Comparison of ENCODE assay signal across 13 cellular contexts in genomic region chr14:97106166-97106565, GRCh38.
DNase-seq lines count a peak whose midpoint lies in the region; ATAC-seq, FAIRE-seq and TF ChIP-seq lines count a peak whose summit lies in the region.
"Had no signal": no experiment of that assay in that cellular context is flagged by ENCODE, and none has a peak within 500 bp of the region (broad histone marks: within the 10 kb centered on the region; RNA-seq: fewer than 3 reads in every experiment).

No MANE protein-coding gene starts in this region.

- FAIRE-seq in kidney (lab: Jason Lieb, UNC), result no peak
- FAIRE-seq: colon had no signal

- H3K9me3 Mint-ChIP-seq in activated naive CD4-positive, alpha-beta T cell treated with anti-CD3 and anti-CD28 coated beads for 36 hours, result peaks cover 9% of the 10 kb centered on the region

- H3K27ac ChIP-seq in WERI-Rb-1 (no peak overlapping the region), kidney (ENCODE audit: low read depth in 2 of 2, low read length in 2 of 2) (no peak overlapping the region)
- H3K27ac ChIP-seq: adrenal gland had no signal

- intact Hi-C loops in kidney (cut with DNase I), result no loop called here
- intact Hi-C loops in activated naive CD4-positive, alpha-beta T cell treated with anti-CD3 and anti-CD28 coated beads for 36 hours (cut with micrococcal nuclease), result no loop called here

- 0 out of 2 replicates have a peak, but pooled peaks have one; percentile 13 for TF ChIP-seq CTCF in WERI-Rb-1 (IDR thresholded peaks at IDR 0.05; ENCODE audit: low read depth, low read length)
- TF ChIP-seq CTCF in kidney (IDR thresholded peaks at IDR 0.05; ENCODE audit: borderline replicate concordance, extremely low read depth, insufficient read depth), result no peak

- CTCF ChIA-PET in activated naive CD4-positive, alpha-beta T cell treated with anti-CD3 and anti-CD28 coated beads for 36 hours (lab: Charles Lee), result interaction anchor here (0.8 kb wide), 1 partner anchor 19 kb away, joined by 3 read pairs; no protein-coding TSS in a partner anchor

- no peak overlapping the region for H3K4me3 ChIP-seq in WERI-Rb-1 (ENCODE audit: low read depth, low read length)
- H3K4me3 ChIP-seq in kidney (ENCODE audit: low read length in 2 of 2), result no peak overlapping the region
- H3K4me3 ChIP-seq: adrenal gland had no signal

- no peak overlapping the region for H3K4me3 Mint-ChIP-seq in activated naive CD4-positive, alpha-beta T cell treated with anti-CD3 and anti-CD28 coated beads for 36 hours
- H3K4me3 Mint-ChIP-seq: T-cell had no signal

- no peaks in the 10 kb centered on the region for H3K4me1 ChIP-seq in kidney (ENCODE audit: control insufficient read depth in 1 of 2, insufficient read depth in 1 of 2, low read depth in 1 of 2, low read length in 2 of 2)
- H3K4me1 ChIP-seq: adrenal gland, BE2C had no signal

- peak; percentile 86 for ATAC-seq in GM18868 (IDR thresholded peaks at IDR 0.05; ENCODE audit: unreplicated experiment)
- ATAC-seq in HG02852 (IDR thresholded peaks at IDR 0.05; ENCODE audit: unreplicated experiment), result peak; percentile 83
- ATAC-seq: T-cell had no signal

- no peaks in the 10 kb centered on the region for H3K27me3 ChIP-seq in WERI-Rb-1 (ENCODE audit: insufficient read depth, low read depth, severe bottlenecking)
- H3K27me3 ChIP-seq: adrenal gland, BE2C had no signal

- peak; percentile 84 for DNase-seq in DMS79 (lab: John Stamatoyannopoulos, UW)
- no peak for DNase-seq in WERI-Rb-1
- DNase-seq in kidney, result no peak
- DNase-seq in activated naive CD4-positive, alpha-beta T cell treated with Interleukin-2 at 50 U/mL for 16 hours, result no peak
- no peak for DNase-seq in activated naive CD4-positive, alpha-beta T cell treated with anti-CD3 and anti-CD28 coated beads for 36 hours
- no peak for DNase-seq in NCI-H1436 treated with DMSO at 0.1 percent for 48 hours (lab: John Stamatoyannopoulos, UW)
- DNase-seq: adrenal gland; BE2C; stimulated activated CD4-positive, alpha-beta T cell treated with anti-CD3 and anti-CD28 coated beads, Interleukin-2, amount 100 ng/mL, for 24 hours had no signal

- H3K36me3 ChIP-seq in WERI-Rb-1 (no peaks in the 10 kb centered on the region), kidney (ENCODE audit: control insufficient read depth in 1 of 2, insufficient read depth in 2 of 2, low read length in 2 of 2) (no peaks in the 10 kb centered on the region)
- H3K36me3 ChIP-seq: adrenal gland, BE2C had no signal

- H3K4me1 Mint-ChIP-seq in activated naive CD4-positive, alpha-beta T cell treated with anti-CD3 and anti-CD28 coated beads for 36 hours (ENCODE audit: low read depth), result no peaks in the 10 kb centered on the region

- H3K27me3 Mint-ChIP-seq in activated naive CD4-positive, alpha-beta T cell treated with anti-CD3 and anti-CD28 coated beads for 36 hours (ENCODE audit: low read depth), result peaks cover 2% of the 10 kb centered on the region

- H3K9me3 ChIP-seq in WERI-Rb-1 (ENCODE audit: severe bottlenecking) (peaks cover 18% of the 10 kb centered on the region), kidney (ENCODE audit: control insufficient read depth in 1 of 2, low read length in 2 of 2) (peaks cover 0 to 4% of the 10 kb centered on the region in 2 donors)
- H3K9me3 ChIP-seq: adrenal gland, BE2C had no signal

- H3K36me3 Mint-ChIP-seq in activated naive CD4-positive, alpha-beta T cell treated with anti-CD3 and anti-CD28 coated beads for 36 hours (ENCODE audit: low read depth), result peaks cover 2% of the 10 kb centered on the region

- no peak overlapping the region for H3K9ac ChIP-seq in kidney (ENCODE audit: low read length in 2 of 2)

- no peak overlapping the region for H3K27ac Mint-ChIP-seq in activated naive CD4-positive, alpha-beta T cell treated with anti-CD3 and anti-CD28 coated beads for 36 hours
- H3K27ac Mint-ChIP-seq: T-cell had no signal
